In the genomic region with DNA sequence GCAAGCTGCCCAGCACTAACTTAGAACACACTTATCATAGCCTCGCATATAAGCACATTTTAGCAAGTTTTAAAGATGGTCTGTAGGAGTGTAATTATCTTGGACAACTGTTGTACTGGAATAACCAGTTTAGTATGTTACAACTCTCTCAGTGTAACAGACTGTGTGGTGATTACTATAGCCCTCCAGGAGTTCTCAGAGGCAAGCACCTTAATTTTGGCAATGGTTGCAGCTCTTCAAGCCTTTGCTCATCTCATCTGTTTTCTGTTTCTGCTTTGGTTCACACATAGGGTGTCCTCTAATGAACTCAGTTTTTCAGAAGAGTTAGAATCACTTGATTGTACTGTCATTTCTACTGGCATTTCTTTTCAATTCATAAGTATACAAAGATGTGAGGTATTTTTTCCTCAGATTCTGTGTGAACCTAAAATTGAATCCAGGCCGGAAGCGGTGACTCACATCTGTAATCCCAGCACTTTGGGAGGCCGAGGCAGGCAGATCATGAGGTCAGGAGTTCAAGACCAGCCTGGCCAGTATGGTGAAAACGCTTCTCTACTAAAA, we compare ENCODE assay signal across 1 cellular context.
TF ChIP-seq lines count a peak whose summit lies in the region.

No MANE protein-coding gene starts in this region.

TF ChIP-seq in IMR-90, 13 proteins besides CTCF, POLR2A, EP300 and RAD21 (continued from another document):
- TF ChIP-seq MXI1 (IDR thresholded peaks at IDR 0.05; ENCODE audit: borderline replicate concordance, low read depth, low read length): no peak
- no peak for TF ChIP-seq CEBPB (IDR thresholded peaks at IDR 0.05; ENCODE audit: low read depth, low read length)
- TF ChIP-seq NFE2L2 (IDR thresholded peaks at IDR 0.05; ENCODE audit: low read depth, low read length): no peak
- no peak for TF ChIP-seq ELK1 (IDR thresholded peaks at IDR 0.05; ENCODE audit: borderline replicate concordance, low read depth, low read length)
- no peak for TF ChIP-seq BHLHE40 (IDR thresholded peaks at IDR 0.05; ENCODE audit: low read depth, low read length)
- TF ChIP-seq SMC3 (IDR thresholded peaks at IDR 0.05; ENCODE audit: low read depth, low read length): no peak
